ENCODE assay signal across 26 cellular contexts in genomic region chr6:153963352-153963751, GRCh38.
A peak's percentile ranks its signal among the peaks of the same experiment; 100 is the strongest.
DNase-seq lines count a peak whose midpoint lies in the region; ATAC-seq and TF ChIP-seq lines count a peak whose summit lies in the region.
"Had no signal": no experiment of that assay in that cellular context is flagged by ENCODE, and none has a peak within 500 bp of the region (broad histone marks: within the 10 kb centered on the region; RNA-seq: fewer than 3 reads in every experiment).

No MANE protein-coding gene starts in this region.

- TF ChIP-seq CTCF in natural killer cell (IDR thresholded peaks at IDR 0.05), result no peak

- no peak overlapping the region for H3K27ac Mint-ChIP-seq in natural killer cell
- H3K27ac Mint-ChIP-seq in CD8-positive, alpha-beta memory T cell, result no peak overlapping the region
- H3K27ac Mint-ChIP-seq: CD4-positive, alpha-beta memory T cell; mesothelial cell of epicardium had no signal

- no peaks in the 10 kb centered on the region for H3K36me3 Mint-ChIP-seq in natural killer cell
- no peaks in the 10 kb centered on the region for H3K36me3 Mint-ChIP-seq in CD8-positive, alpha-beta memory T cell
- H3K36me3 Mint-ChIP-seq: CD4-positive, alpha-beta memory T cell; mesothelial cell of epicardium; naive B cell had no signal

- no peaks in the 10 kb centered on the region for H3K4me1 Mint-ChIP-seq in natural killer cell
- no peaks in the 10 kb centered on the region for H3K4me1 Mint-ChIP-seq in CD8-positive, alpha-beta memory T cell

- H3K9me3 Mint-ChIP-seq in natural killer cell, result peaks cover 3 to 5% of the 10 kb centered on the region in 2 donors
- H3K9me3 Mint-ChIP-seq in CD8-positive, alpha-beta memory T cell, result no peaks in the 10 kb centered on the region
- H3K9me3 Mint-ChIP-seq: mesothelial cell of epicardium had no signal

- intact Hi-C loops in natural killer cell (cut with micrococcal nuclease), result no loop called here

- no peaks in the 10 kb centered on the region for H3K27me3 ChIP-seq in CD8-positive, alpha-beta memory T cell (ENCODE audit: insufficient read depth, low read length, poor library complexity, severe bottlenecking)
- H3K27me3 ChIP-seq: testis had no signal

- no peak overlapping the region for H3K27ac ChIP-seq in CD8-positive, alpha-beta memory T cell (ENCODE audit: low read depth, low read length)
- H3K27ac ChIP-seq: KMS-11, SJSA1, testis had no signal

- no peak overlapping the region for H3K4me3 Mint-ChIP-seq in natural killer cell
- no peak overlapping the region for H3K4me3 Mint-ChIP-seq in CD8-positive, alpha-beta memory T cell
- H3K4me3 Mint-ChIP-seq: CD4-positive, alpha-beta memory T cell; mesothelial cell of epicardium; naive B cell had no signal

- DNase-seq in NCI-H1105 treated with DMSO at 0.1 percent for 48 hours (lab: John Stamatoyannopoulos, UW), result peak; percentile 21
- no peak for DNase-seq in NCI-H1105 (lab: John Stamatoyannopoulos, UW)
- DNase-seq in OCI-M1 (lab: John Stamatoyannopoulos, UW), result peak; percentile 23
- DNase-seq in natural killer cell, result no peak
- no peak for DNase-seq in CD8-positive, alpha-beta memory T cell
- DNase-seq: activated CD4-positive, alpha-beta T cell treated with anti-CD3 and anti-CD28 coated beads, Interleukin-2, amount 50 U/mL, for 4 hours; activated CD4-positive, CD25-positive, alpha-beta regulatory T cell; activated naive CD4-positive, alpha-beta T cell treated with Interleukin-2 at 50 U/mL for 16 hours; amygdala; CD4-positive, alpha-beta memory T cell; DMS79; left ventricle myocardium superior; naive B cell; NCI-H146; NCI-H510A treated with DMSO at 0.1 percent for 48 hours; NK-92 treated with Interleukin-12 subunit alpha and Interleukin-12 subunit beta, amount 100 ng/mL, for 24 hours; stimulated activated naive CD8-positive, alpha-beta T cell treated with anti-CD3 and anti-CD28 coated beads, Interleukin-15, Interleukin-2, amounts not matched to agents 100 U/mL and 50 U/mL, for 24 hours; T-helper 1 cell; testis had no signal

- POLR2A ChIA-PET in CD8-positive, alpha-beta memory T cell (lab: Charles Lee), result no interaction called here

- ATAC-seq in GM21390 (IDR thresholded peaks at IDR 0.05; ENCODE audit: unreplicated experiment) (peak; percentile 39), natural killer cell (no peak), HG03469 (IDR thresholded peaks at IDR 0.05; ENCODE audit: unreplicated experiment) (no peak), GM21576 (IDR thresholded peaks at IDR 0.05; ENCODE audit: unreplicated experiment) (no peak)
- ATAC-seq: left ventricle myocardium superior; stimulated activated naive CD8-positive, alpha-beta T cell treated with anti-CD3 and anti-CD28 coated beads, Interleukin-15, Interleukin-2, amounts not matched to agents 100 U/mL and 50 U/mL, for 24 hours had no signal

- CTCF ChIA-PET in CD8-positive, alpha-beta memory T cell (lab: Charles Lee), result no interaction called here

- no peaks in the 10 kb centered on the region for H3K27me3 Mint-ChIP-seq in natural killer cell (ENCODE audit: low read depth in 2 of 2)
- peaks cover 0 to 1% of the 10 kb centered on the region in 2 donors for H3K27me3 Mint-ChIP-seq in CD8-positive, alpha-beta memory T cell
- H3K27me3 Mint-ChIP-seq: naive B cell had no signal

- no peaks in the 10 kb centered on the region for H3K36me3 ChIP-seq in CD8-positive, alpha-beta memory T cell (ENCODE audit: insufficient read depth, low read length)
- H3K36me3 ChIP-seq: HAP-1, SJSA1 had no signal

- H3K4me3 ChIP-seq in CD8-positive, alpha-beta memory T cell (ENCODE audit: low read length), result no peak overlapping the region
- H3K4me3 ChIP-seq: HAP-1, SJSA1, testis had no signal

- peaks cover 4% of the 10 kb centered on the region for H3K4me1 ChIP-seq in CD8-positive, alpha-beta memory T cell (ENCODE audit: insufficient read depth, low read length)
- H3K4me1 ChIP-seq: HAP-1, testis had no signal

- H3K9me3 ChIP-seq in CD8-positive, alpha-beta memory T cell (ENCODE audit: low read length), result no peaks in the 10 kb centered on the region
- H3K9me3 ChIP-seq: HAP-1, SJSA1, testis had no signal

Comparison
In these comparisons a context has a peak if more than half of its experiments do, and no peak if none do; other contexts are left out.
1. DNase-seq: peak in NCI-H1105 treated with DMSO at 0.1 percent for 48 hours (single experiment) and OCI-M1 (single experiment); none in NCI-H1105 (single experiment), natural killer cell (single experiment) and CD8-positive, alpha-beta memory T cell (0 of 5).